15 cellular contexts compared by ENCODE assay signal in genomic region chr2:176471949-176472348, GRCh38.
DNase-seq lines count a peak whose midpoint lies in the region; ATAC-seq and TF ChIP-seq lines count a peak whose summit lies in the region.
"Had no signal": no experiment of that assay in that cellular context is flagged by ENCODE, and none has a peak within 500 bp of the region (broad histone marks: within the 10 kb centered on the region; RNA-seq: fewer than 3 reads in every experiment).

No MANE protein-coding gene starts in this region.

- POLR2A ChIA-PET in A673 (lab: Charles Lee; ENCODE audit: low non-redundant PET): no interaction called here

- intact Hi-C loops in A673 (cut with micrococcal nuclease; ENCODE audit: unreplicated experiment): no loop called here

- DNase-seq in SHP77 (lab: John Stamatoyannopoulos, UW) (peak; percentile 4 to 36), SHP77 treated with DMSO at 0.1 percent for 48 hours (lab: John Stamatoyannopoulos, UW) (no peak), osteoblast (ENCODE audit: insufficient read length, low spot score, missing footprints) (no peak), A673 (ENCODE audit: low spot score) (no peak), NCI-H1092 treated with DMSO at 0.1 percent for 48 hours (lab: John Stamatoyannopoulos, UW) (no peak)
- peak; percentile 24 for DNase-seq in Jurkat, Clone E6-1 (ENCODE audit: low read depth, low spot score)
- DNase-seq: BE2C; CD8-positive, alpha-beta memory T cell; KBM-7; MM.1S; NCI-H187 treated with DMSO at 0.1 percent for 48 hours; T-helper 9 cell had no signal

- H3K27me3 ChIP-seq in OCI-LY1 (ENCODE audit: insufficient read depth, low read length) (no peaks in the 10 kb centered on the region), osteoblast (ENCODE audit: insufficient read depth, low read length) (no peaks in the 10 kb centered on the region), A673 (replicated peaks; ENCODE audit: insufficient read depth, low read depth, low read length, poor library complexity) (no peaks in the 10 kb centered on the region)
- H3K27me3 ChIP-seq: BE2C had no signal

- CTCF ChIA-PET in A673 (lab: Charles Lee): interaction anchor here (0.5 kb wide), 1 partner anchor 332 kb away, joined by 3 read pairs; no protein-coding TSS in a partner anchor

- no peak for TF ChIP-seq CTCF in OCI-LY1 (IDR thresholded peaks at IDR 0.05; ENCODE audit: low read length)
- no peak for TF ChIP-seq CTCF in osteoblast (IDR thresholded peaks at IDR 0.05; ENCODE audit: extremely low read depth, low read depth, low read length)
- no peak for TF ChIP-seq CTCF in A673 (conservative IDR thresholded peaks at IDR 0.05; ENCODE audit: low read depth, low read length)

- no peaks in the 10 kb centered on the region for H3K79me2 ChIP-seq in OCI-LY1 (ENCODE audit: insufficient read depth, low read length)
- H3K79me2 ChIP-seq in osteoblast (ENCODE audit: insufficient read depth, low read length): no peaks in the 10 kb centered on the region

- ATAC-seq in HG02870 (IDR thresholded peaks at IDR 0.05; ENCODE audit: unreplicated experiment): no peak

- peak overlapping the region; percentile 72; the same call in 1 of the 2 replicates for H3K4me2 ChIP-seq in OCI-LY1 (ENCODE audit: low read length)
- no peak overlapping the region for H3K4me2 ChIP-seq in osteoblast (ENCODE audit: insufficient read depth, low read length)

- H3K9ac ChIP-seq in OCI-LY1 (ENCODE audit: low read length): no peak overlapping the region

- no TSS peak for BruUV-seq in A673 (replicated peaks; lab: Mats Ljungman, UMichigan)

- no peak overlapping the region for H3K27ac ChIP-seq in OCI-LY1 (ENCODE audit: low read depth, low read length, poor library complexity, severe bottlenecking)
- no peak overlapping the region for H3K27ac ChIP-seq in osteoblast (ENCODE audit: low read depth, low read length)
- no peak overlapping the region for H3K27ac ChIP-seq in A673 (ENCODE audit: low read depth, low read length, poor library complexity, severe bottlenecking)

- H3F3A ChIP-seq in OCI-LY1 (ENCODE audit: insufficient read depth, low read length): no peaks in the 10 kb centered on the region

- H3K36me3 ChIP-seq in OCI-LY1 (ENCODE audit: insufficient read depth, low read length) (no peaks in the 10 kb centered on the region; the same call in 1 of the 2 replicates), osteoblast (ENCODE audit: insufficient read depth, low read length) (no peaks in the 10 kb centered on the region), A673 (ENCODE audit: insufficient read depth, low read length, poor library complexity, severe bottlenecking) (no peaks in the 10 kb centered on the region)
- H3K36me3 ChIP-seq: BE2C had no signal

- H3K9me2 ChIP-seq in OCI-LY1 (ENCODE audit: low read depth, low read length): no peaks in the 10 kb centered on the region

- no peaks in the 10 kb centered on the region for H3K9me3 ChIP-seq in OCI-LY1 (ENCODE audit: low read length)
- no peaks in the 10 kb centered on the region for H3K9me3 ChIP-seq in osteoblast (ENCODE audit: low read depth, low read length)
- H3K9me3 ChIP-seq in A673 (ENCODE audit: low read depth, low read length, poor library complexity, severe bottlenecking): no peaks in the 10 kb centered on the region
- H3K9me3 ChIP-seq: BE2C had no signal

- H4K20me1 ChIP-seq in OCI-LY1 (ENCODE audit: insufficient read depth, low read length) (no peaks in the 10 kb centered on the region), osteoblast (ENCODE audit: insufficient read depth, low read length) (no peaks in the 10 kb centered on the region)

- no peak overlapping the region for H3K4me3 ChIP-seq in Jurkat, Clone E6-1 (ENCODE audit: low read length)
- no peak overlapping the region for H3K4me3 ChIP-seq in OCI-LY1 (ENCODE audit: low read depth, low read length, poor library complexity, severe bottlenecking)
- H3K4me3 ChIP-seq in osteoblast (ENCODE audit: insufficient read depth, low read length): no peak overlapping the region
- H3K4me3 ChIP-seq in A673 (ENCODE audit: low read depth, low read length, poor library complexity, severe bottlenecking): no peak overlapping the region
- H3K4me3 ChIP-seq: GM12878 had no signal

- peak overlapping the region; percentile 98; the same call in 1 of the 2 replicates for H2AFZ ChIP-seq in OCI-LY1 (ENCODE audit: low read length)
- H2AFZ ChIP-seq in osteoblast (ENCODE audit: low read length): peak overlapping the region; percentile 68

- peaks cover 24% of the 10 kb centered on the region for H3K4me1 ChIP-seq in OCI-LY1 (ENCODE audit: insufficient read depth, low read length, severe bottlenecking)
- peaks cover 4% of the 10 kb centered on the region for H3K4me1 ChIP-seq in osteoblast (ENCODE audit: insufficient read depth, low read length)
- H3K4me1 ChIP-seq in A673 (ENCODE audit: insufficient read depth, low read length, poor library complexity, severe bottlenecking): no peaks in the 10 kb centered on the region
- H3K4me1 ChIP-seq: BE2C had no signal

Comparison
In these comparisons a context has a peak if more than half of its experiments do, and no peak if none do; other contexts are left out.
1. DNase-seq: peak in SHP77 (2 of 2) and Jurkat, Clone E6-1 (single experiment); none in SHP77 treated with DMSO at 0.1 percent for 48 hours (single experiment), osteoblast (single experiment), A673 (single experiment) and NCI-H1092 treated with DMSO at 0.1 percent for 48 hours (single experiment).